In genomic region chr10:44390585-44391072, GRCh38 we compare ENCODE assay signal across 30 cellular contexts. TPM values are rescaled to one million over a fixed set of nuclear protein-coding genes. Genes with fewer than 3 reads are reported as not detected.
DNase-seq lines count a peak whose midpoint lies in the region; ATAC-seq and TF ChIP-seq lines count a peak whose summit lies in the region.
"Had no signal": no experiment of that assay in that cellular context is flagged by ENCODE, and none has a peak within 500 bp of the region (broad histone marks: within the 10 kb centered on the region; RNA-seq: fewer than 3 reads in every experiment).

No MANE protein-coding gene starts in this region.

- H3K27ac ChIP-seq in IMR-90 (ENCODE audit: insufficient read depth, low read length) = no peak overlapping the region
- H3K27ac ChIP-seq: esophagus squamous epithelium, tibial nerve had no signal

- H2BK120ac ChIP-seq in IMR-90 (ENCODE audit: low read depth, low read length) = no peak overlapping the region

- WGBS in IMR-90 (ENCODE audit: extremely low coverage in 2 of 2, insufficient read length in 1 of 2), 2 experiments = 67% methylated on average over 2 of the region's 3 CpGs; no CpG with 5 or more reads in 1 of the 2 experiments

- no peak for TF ChIP-seq RAD21 in IMR-90 (IDR thresholded peaks at IDR 0.05; ENCODE audit: low read length)

- H4K20me1 ChIP-seq in IMR-90 (ENCODE audit: insufficient read depth, low read length) = no peaks in the 10 kb centered on the region

- intact Hi-C loops in IMR-90 (cut with micrococcal nuclease) = no loop called here

- no peak overlapping the region for H2AFZ ChIP-seq in IMR-90 (replicated peaks; ENCODE audit: low read length, poor library complexity)

- no peak overlapping the region for H3K4me3 Mint-ChIP-seq in activated CD8-positive, alpha-beta T cell treated with anti-CD3 and anti-CD28 coated beads, Interleukin-2, amount 10 ng/mL, durations not matched to agents 7 days and 5 days
- H3K4me3 Mint-ChIP-seq: activated CD4-positive, alpha-beta T cell treated with anti-CD3 and anti-CD28 coated beads, Interleukin-2, amount 10 ng/mL, durations not matched to agents 7 days and 5 days; activated naive CD4-positive, alpha-beta T cell treated with anti-CD3 and anti-CD28 coated beads, Interleukin-2, amount 10 ng/mL, durations not matched to agents 7 days and 5 days; central memory CD8-positive, alpha-beta T cell; HFFc6; nephron; stimulated activated naive CD8-positive, alpha-beta T cell treated with anti-CD3 and anti-CD28 coated beads, Interleukin-15, Interleukin-2, amounts not matched to agents 100 ng/mL and 50 ng/mL, for 24 hours; T-helper 1 cell treated with Interleukin-12 subunit alpha and Interleukin-12 subunit beta and Interleukin-4 antibody, amounts not matched to agents 30 μg/mL and 1 μg/mL, for 36 hours had no signal

- TF ChIP-seq CTCF in IMR-90 (conservative IDR thresholded peaks at IDR 0.05; ENCODE audit: low read depth, low read length) = no peak

- no peaks in the 10 kb centered on the region for H3K9me1 ChIP-seq in IMR-90 (ENCODE audit: insufficient read depth, low read length)

- in situ Hi-C loops in IMR-90 (cut with MboI; ENCODE audit: low sequenced_read_pairs) = loop anchor here (5.0 kb wide), 2 partner anchors 472 to 718 kb away; no protein-coding TSS in a partner anchor

- CTCF ChIA-PET in IMR-90 (lab: Yijun Ruan, JAX) = interaction anchor here (1.3 to 2.2 kb wide), 2 partner anchors 463 to 467 kb away, joined by 6 to 8 read pairs; no protein-coding TSS in a partner anchor
- CTCF ChIA-PET in activated CD8-positive, alpha-beta T cell treated with anti-CD3 and anti-CD28 coated beads, Interleukin-2, amount 10 ng/mL, durations not matched to agents 7 days and 5 days (lab: Charles Lee) = no interaction called here

- H3K27ac Mint-ChIP-seq in activated CD8-positive, alpha-beta T cell treated with anti-CD3 and anti-CD28 coated beads, Interleukin-2, amount 10 ng/mL, durations not matched to agents 7 days and 5 days = no peak overlapping the region
- H3K27ac Mint-ChIP-seq: activated CD4-positive, alpha-beta T cell treated with anti-CD3 and anti-CD28 coated beads, Interleukin-2, amount 10 ng/mL, durations not matched to agents 7 days and 5 days; activated naive CD4-positive, alpha-beta T cell treated with anti-CD3 and anti-CD28 coated beads, Interleukin-2, amount 10 ng/mL, durations not matched to agents 7 days and 5 days; HFFc6; stimulated activated naive CD8-positive, alpha-beta T cell treated with anti-CD3 and anti-CD28 coated beads, Interleukin-15, Interleukin-2, amounts not matched to agents 100 ng/mL and 50 ng/mL, for 24 hours; T-helper 1 cell treated with Interleukin-12 subunit alpha and Interleukin-12 subunit beta and Interleukin-4 antibody, amounts not matched to agents 30 μg/mL and 1 μg/mL, for 36 hours had no signal

- H3K36me3 ChIP-seq in IMR-90 (ENCODE audit: control insufficient read depth, insufficient read depth, low read length) = no peaks in the 10 kb centered on the region
- H3K36me3 ChIP-seq: esophagus squamous epithelium, tibial nerve had no signal

- no peak overlapping the region for H3K4ac ChIP-seq in IMR-90 (ENCODE audit: low read depth, low read length)

- H2AK5ac ChIP-seq in IMR-90 (ENCODE audit: low read depth, low read length) = no peak overlapping the region

- H3K9me3 Mint-ChIP-seq in activated CD8-positive, alpha-beta T cell treated with anti-CD3 and anti-CD28 coated beads, Interleukin-2, amount 10 ng/mL, durations not matched to agents 7 days and 5 days (ENCODE audit: insufficient read depth) = no peaks in the 10 kb centered on the region
- H3K9me3 Mint-ChIP-seq: activated CD4-positive, alpha-beta T cell treated with anti-CD3 and anti-CD28 coated beads, Interleukin-2, amount 10 ng/mL, durations not matched to agents 7 days and 5 days; activated naive CD4-positive, alpha-beta T cell treated with anti-CD3 and anti-CD28 coated beads, Interleukin-2, amount 10 ng/mL, durations not matched to agents 7 days and 5 days; central memory CD8-positive, alpha-beta T cell; HFFc6; nephron; stimulated activated naive CD8-positive, alpha-beta T cell treated with anti-CD3 and anti-CD28 coated beads, Interleukin-15, Interleukin-2, amounts not matched to agents 100 ng/mL and 50 ng/mL, for 24 hours; T-helper 1 cell treated with Interleukin-12 subunit alpha and Interleukin-12 subunit beta and Interleukin-4 antibody, amounts not matched to agents 30 μg/mL and 1 μg/mL, for 36 hours had no signal

- H3K79me1 ChIP-seq in IMR-90 (ENCODE audit: low read depth in 1 of 2, low read length in 2 of 2) = no peaks in the 10 kb centered on the region

- no peak overlapping the region for H2AK9ac ChIP-seq in IMR-90 (replicated peaks; ENCODE audit: low read depth, low read length, poor library complexity)

- H3K4me2 ChIP-seq in IMR-90 (ENCODE audit: low read depth, low read length) = no peak overlapping the region

- ATAC-seq in IMR-90 (ENCODE audit: low read depth) (no peak), GM18511 (IDR thresholded peaks at IDR 0.05; ENCODE audit: unreplicated experiment) (no peak), HG02623 (IDR thresholded peaks at IDR 0.05; ENCODE audit: unreplicated experiment) (no peak)
- no peak for ATAC-seq in activated CD8-positive, alpha-beta T cell treated with anti-CD3 and anti-CD28 coated beads, Interleukin-2, amount 10 ng/mL, durations not matched to agents 7 days and 5 days

- H4K5ac ChIP-seq in IMR-90 (ENCODE audit: low read depth, low read length) = no peak overlapping the region

- H4K91ac ChIP-seq in IMR-90 (ENCODE audit: insufficient read depth, low read depth, low read length) = no peak overlapping the region

- H3K9ac ChIP-seq in IMR-90 (ENCODE audit: low read depth, low read length) = no peak overlapping the region

- no peak for TF ChIP-seq POLR2A in IMR-90 (IDR thresholded peaks at IDR 0.05; ENCODE audit: low read depth, low read length)

- peaks cover 2% of the 10 kb centered on the region for H3K4me1 Mint-ChIP-seq in activated CD8-positive, alpha-beta T cell treated with anti-CD3 and anti-CD28 coated beads, Interleukin-2, amount 10 ng/mL, durations not matched to agents 7 days and 5 days (ENCODE audit: low read depth)

- H3K23ac ChIP-seq in IMR-90 (ENCODE audit: low read depth, low read length) = no peak overlapping the region

- dilution Hi-C loops in IMR-90 (cut with HindIII; ENCODE audit: low sequenced_read_pairs, unreplicated experiment) = no loop called here

- H3K14ac ChIP-seq in IMR-90 (replicated peaks; ENCODE audit: low read depth, low read length) = no peak overlapping the region

- no peaks in the 10 kb centered on the region for H3K9me3 ChIP-seq in IMR-90 (ENCODE audit: control insufficient read depth, insufficient read depth, low read length)
- H3K9me3 ChIP-seq: esophagus squamous epithelium, tibial nerve had no signal

- no peak overlapping the region for H4K8ac ChIP-seq in IMR-90 (ENCODE audit: low read depth in 2 of 2, low read length in 2 of 2)

- H3K27me3 Mint-ChIP-seq in activated CD8-positive, alpha-beta T cell treated with anti-CD3 and anti-CD28 coated beads, Interleukin-2, amount 10 ng/mL, durations not matched to agents 7 days and 5 days (ENCODE audit: low read depth) = peaks cover 11% of the 10 kb centered on the region

- no peak overlapping the region for H3K18ac ChIP-seq in IMR-90 (ENCODE audit: low read depth, low read length)

- no peak overlapping the region for H2BK5ac ChIP-seq in IMR-90 (ENCODE audit: low read depth, low read length, poor library complexity, severe bottlenecking)

- DNase-seq in ELF-1 (ENCODE audit: low read depth, low spot score) = peak; percentile 47
- no peak for DNase-seq in IMR-90
- peak; percentile 63 for DNase-seq in fibroblast of gingiva (ENCODE audit: low read depth)
- DNase-seq in retina = peak; percentile 32
- no peak for DNase-seq in stimulated activated CD4-positive, alpha-beta T cell treated with anti-CD3 and anti-CD28 coated beads, Interleukin-4, amount 100 ng/mL, for 1 hour
- DNase-seq in activated CD8-positive, alpha-beta T cell treated with anti-CD3 and anti-CD28 coated beads, Interleukin-2, amount 10 ng/mL, durations not matched to agents 7 days and 5 days = no peak
- DNase-seq: activated CD4-positive, alpha-beta T cell treated with anti-CD3 and anti-CD28 coated beads, Interleukin-2, amount 10 ng/mL, durations not matched to agents 7 days and 5 days; activated naive CD4-positive, alpha-beta T cell treated with anti-CD3 and anti-CD28 coated beads, Interleukin-2, amount 10 ng/mL, durations not matched to agents 7 days and 5 days; AML-193; anterior cingulate cortex; DMS79 treated with DMSO at 0.1 percent for 48 hours; effector CD8-positive, alpha-beta T cell; esophagus squamous epithelium; HFFc6; midbrain; NCI-H2029; NCI-H345; NCI-H82; OCI-M1; posterior cingulate gyrus; SHP77 treated with DMSO at 0.1 percent for 48 hours; small intestine; stimulated activated CD4-positive, alpha-beta T cell treated with anti-CD3 and anti-CD28 coated beads, Interleukin-4, amount 100 ng/mL, for 24 hours had no signal

- no peaks in the 10 kb centered on the region for H3K36me3 Mint-ChIP-seq in activated CD8-positive, alpha-beta T cell treated with anti-CD3 and anti-CD28 coated beads, Interleukin-2, amount 10 ng/mL, durations not matched to agents 7 days and 5 days (ENCODE audit: low read depth)
- H3K36me3 Mint-ChIP-seq: activated naive CD4-positive, alpha-beta T cell treated with anti-CD3 and anti-CD28 coated beads, Interleukin-2, amount 10 ng/mL, durations not matched to agents 7 days and 5 days had no signal

- no peak overlapping the region for H3K56ac ChIP-seq in IMR-90 (ENCODE audit: extremely low read depth, insufficient read depth, low read length)

- peaks cover 20% of the 10 kb centered on the region for H3K27me3 ChIP-seq in IMR-90 (ENCODE audit: control insufficient read depth, insufficient read depth, low read length)

- H3K4me3 ChIP-seq in IMR-90 (ENCODE audit: insufficient read depth, low read depth, low read length) = no peak overlapping the region
- H3K4me3 ChIP-seq: esophagus squamous epithelium, tibial nerve had no signal

- POLR2A ChIA-PET in IMR-90 (lab: Charles Lee; ENCODE audit: unreplicated experiment) = no interaction called here
- POLR2A ChIA-PET in activated CD8-positive, alpha-beta T cell treated with anti-CD3 and anti-CD28 coated beads, Interleukin-2, amount 10 ng/mL, durations not matched to agents 7 days and 5 days (lab: Charles Lee) = no interaction called here

- H2BK20ac ChIP-seq in IMR-90 (ENCODE audit: low read depth, low read length) = no peak overlapping the region

- no peaks in the 10 kb centered on the region for H3K4me1 ChIP-seq in IMR-90 (ENCODE audit: control insufficient read depth, insufficient read depth, low read length)

- BruUV-seq in IMR-90 (replicated peaks; lab: Mats Ljungman, UMichigan) = no TSS peak

- H2BK15ac ChIP-seq in IMR-90 (ENCODE audit: low read depth, low read length) = no peak overlapping the region

TF ChIP-seq in IMR-90, 13 proteins besides CTCF, POLR2A, EP300 and RAD21 (continues in another document):
- no peak for TF ChIP-seq MXI1 (IDR thresholded peaks at IDR 0.05; ENCODE audit: borderline replicate concordance, low read depth, low read length)

RNA-seq across cellular contexts. Expression of gene CXCL12, which starts 5.7 kb away (rescaled TPM):
- total RNA-seq in IMR-90 (2012; rRNA removed) = 15.8 and 16.9 TPM in 2 replicates
- polyA plus RNA-seq in IMR-90 (2012; rRNA removed) = 79.4 and 80.7 TPM in 2 replicates
- polyA plus RNA-seq in IMR-90 (2012; cell fraction: cytosol; rRNA removed) = 71.2 and 87.9 TPM in 2 replicates
- polyA plus RNA-seq in IMR-90 (2012; cell fraction: nucleus; rRNA removed; ENCODE audit: low replicate concordance) = 82.3 and 90.9 TPM in 2 replicates
- total RNA-seq in activated CD8-positive, alpha-beta T cell treated with anti-CD3 and anti-CD28 coated beads, Interleukin-2, amount 10 ng/mL, durations not matched to agents 7 days and 5 days = not detected
- total RNA-seq: activated CD4-positive, alpha-beta T cell treated with anti-CD3 and anti-CD28 coated beads, Interleukin-2, amount 10 ng/mL, durations not matched to agents 7 days and 5 days had no signal

Comparison
In these comparisons a context has a peak if more than half of its experiments do, and no peak if none do; other contexts are left out.
1. DNase-seq: peak in ELF-1 (single experiment), fibroblast of gingiva (single experiment) and retina (single experiment); none in IMR-90 (single experiment), stimulated activated CD4-positive, alpha-beta T cell treated with anti-CD3 and anti-CD28 coated beads, Interleukin-4, amount 100 ng/mL, for 1 hour (single experiment) and activated CD8-positive, alpha-beta T cell treated with anti-CD3 and anti-CD28 coated beads, Interleukin-2, amount 10 ng/mL, durations not matched to agents 7 days and 5 days (single experiment).
2. RNA of gene CXCL12, which starts 5.7 kb away (total RNA-seq): 15.8 to 16.9 TPM in IMR-90; not detected in activated CD8-positive, alpha-beta T cell treated with anti-CD3 and anti-CD28 coated beads, Interleukin-2, amount 10 ng/mL, durations not matched to agents 7 days and 5 days; every median in the first group is over 10 times any median in the second.